In the genomic region with DNA sequence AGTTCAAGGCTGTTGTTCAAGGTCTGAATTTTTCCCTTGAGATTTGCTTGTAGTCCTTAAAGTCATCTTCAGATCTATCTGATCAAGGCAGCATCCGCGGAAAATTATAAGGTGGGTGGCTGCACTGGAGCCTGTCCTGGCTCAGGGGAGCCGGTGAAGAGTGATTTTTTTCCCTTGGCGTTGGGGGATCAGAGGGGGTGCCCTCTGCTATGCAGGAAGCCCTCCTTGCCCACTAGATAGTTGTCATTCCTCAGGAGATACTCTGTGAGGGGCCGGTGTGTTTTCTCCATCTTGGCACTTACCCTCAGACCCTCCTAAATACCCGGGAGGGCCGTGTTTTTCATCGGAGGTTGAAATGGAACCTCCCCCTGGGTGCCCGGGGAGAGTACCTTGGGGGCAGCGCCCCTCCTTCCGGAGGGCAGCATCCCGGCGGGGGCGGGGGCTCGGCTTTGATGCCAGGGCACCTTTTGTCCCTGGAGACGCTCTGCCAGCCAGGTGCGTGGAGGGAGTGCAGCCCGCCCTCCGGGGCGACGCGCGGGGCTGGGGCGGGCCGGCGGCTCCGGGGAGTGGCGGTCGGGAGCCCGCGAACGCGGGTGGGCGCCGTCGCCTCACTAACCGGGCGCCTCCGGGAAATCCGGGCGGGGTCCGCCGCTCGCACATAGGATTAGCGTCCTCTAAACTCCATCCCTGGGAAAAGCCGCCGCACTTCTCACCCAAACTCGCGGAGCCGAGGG, we compare ENCODE assay signal across 1 cellular context.
TF ChIP-seq lines count a peak whose summit lies in the region.
"Not testable (repeated sequence)": the region's sequence is repeated elsewhere in the genome, so short reads cannot be mapped to it uniquely, and the experiment has no call there.

No MANE protein-coding gene starts in this region.

TF ChIP-seq in K562, 482 proteins besides CTCF, POLR2A, EP300 and RAD21:
- TF ChIP-seq CBX1 (IDR thresholded peaks at IDR 0.05; ENCODE audit: low read depth): peak; percentile 19; the same call in 1 of the 2 replicates
- TF ChIP-seq GABPA (tag; conservative IDR thresholded peaks at IDR 0.05; ENCODE audit: low read depth): 0 out of 2 replicates have a peak, but pooled peaks have one; percentile 7
- 0 out of 4 replicates have a peak, but pooled peaks of 1 of the 2 experiments have one; percentile 12 for TF ChIP-seq SIN3A (IDR thresholded peaks at IDR 0.05; ENCODE audit: borderline replicate concordance in 2 of 2, control insufficient read depth in 1 of 2, low read depth in 2 of 2, low read length in 2 of 2)
- peak; percentile 96 for TF ChIP-seq SAFB (IDR thresholded peaks at IDR 0.05; ENCODE audit: borderline replicate concordance, low read depth, low read length)
- TF ChIP-seq MAZ (CRISPR knock-in tag; conservative IDR thresholded peaks at IDR 0.05 in 1 of 2, IDR thresholded peaks at IDR 0.05 in 1 of 2): 0 out of 4 replicates have a peak, but pooled peaks of 1 of the 2 experiments have one; percentile 18
- peak; percentile 47; the same call in 1 of the 2 replicates for TF ChIP-seq HNRNPL (IDR thresholded peaks at IDR 0.05; ENCODE audit: low read depth, low read length)
- not testable (repeated sequence) for TF ChIP-seq MYC (IDR thresholded peaks at IDR 0.05; ENCODE audit: low read depth, low read length)
- 0 out of 2 replicates have a peak, but pooled peaks have one; percentile 42 for TF ChIP-seq MYC (CRISPR knock-in tag; IDR thresholded peaks at IDR 0.05; ENCODE audit: borderline replicate concordance, low read depth)
